In genomic region chr12:116358850-116359761, GRCh38 we compare ENCODE assay signal across 8 cellular contexts.
DNase-seq lines count a peak whose midpoint lies in the region; ATAC-seq and TF ChIP-seq lines count a peak whose summit lies in the region.

No MANE protein-coding gene starts in this region.

- DNase-seq in COLO668 (lab: John Stamatoyannopoulos, UW; ENCODE audit: unreplicated experiment), result peak; percentile 49
- peak; percentile 95 for DNase-seq in H4 (ENCODE audit: low spot score)
- DNase-seq in NCI-H128 (lab: John Stamatoyannopoulos, UW; ENCODE audit: unreplicated experiment), result peak; percentile 18
- peak; percentile 88 for DNase-seq in UCSD-AML1 (lab: John Stamatoyannopoulos, UW; ENCODE audit: unreplicated experiment)
- DNase-seq in brain pericyte (ENCODE audit: low read depth, low spot score), result peak; percentile 90
- DNase-seq in gastrocnemius medialis, result peak; percentile 84 to 91

- TF ChIP-seq POLR2A in gastrocnemius medialis (IDR thresholded peaks at IDR 0.05), result no peak

- H3K4me1 ChIP-seq in iPS-18a (ENCODE audit: control insufficient read depth, low read depth, low read length) (peaks cover 17% of the 10 kb centered on the region), gastrocnemius medialis (peaks cover 23 to 30% of the 10 kb centered on the region in 2 donors)

- no peaks in the 10 kb centered on the region for H3K9me3 ChIP-seq in iPS-18a (ENCODE audit: control insufficient read depth, low read depth, low read length)
- H3K9me3 ChIP-seq in gastrocnemius medialis, result no peaks in the 10 kb centered on the region

- intact Hi-C loops in gastrocnemius medialis (cut with DNase I; ENCODE audit: low total_unique reads), result loop anchor here (1.0 kb wide), 2 partner anchors 39 to 82 kb away; partner anchors contain the start of gene MED13L

- peak overlapping the region; percentile 58 for H3K9ac ChIP-seq in iPS-18a (ENCODE audit: low read length)

- TF ChIP-seq CTCF in gastrocnemius medialis (IDR thresholded peaks at IDR 0.05 in 4 of 5, conservative IDR thresholded peaks at IDR 0.05 in 1 of 5), result no peak

- in situ Hi-C loops in gastrocnemius medialis (cut with MboI; ENCODE audit: low sequenced_read_pairs in 4 of 4), result no loop called here

- H3K27ac ChIP-seq in iPS-18a (ENCODE audit: low read length) (peak overlapping the region; percentile 83), gastrocnemius medialis (peak overlapping the region; percentile 69 to 80 (median 76))

- H3K4me3 ChIP-seq in iPS-18a (ENCODE audit: low read length) (peak overlapping the region; percentile 38), gastrocnemius medialis (peak overlapping the region in 1 of 4 donors; percentile 22)

- H3K27me3 ChIP-seq in iPS-18a (ENCODE audit: control insufficient read depth, insufficient read depth, low read length) (no peaks in the 10 kb centered on the region), gastrocnemius medialis (no peaks in the 10 kb centered on the region)

- no peaks in the 10 kb centered on the region for H3K36me3 ChIP-seq in iPS-18a (ENCODE audit: control insufficient read depth, low read depth, low read length)
- no peaks in the 10 kb centered on the region for H3K36me3 ChIP-seq in gastrocnemius medialis

- ATAC-seq in gastrocnemius medialis, result peak; percentile 89 to 90
- ATAC-seq in HG03460 (IDR thresholded peaks at IDR 0.05; ENCODE audit: unreplicated experiment), result no peak

Comparison
In these comparisons a context has a peak if more than half of its experiments do, and no peak if none do; other contexts are left out.
1. DNase-seq: peak in every context shown above with its lines; median percentile 95 in H4; 90 in brain pericyte; 88 in UCSD-AML1; 88 in gastrocnemius medialis; 49 in COLO668; 18 in NCI-H128.